ENCODE assay signal across 15 cellular contexts in genomic region chr1:39683591-39684312, GRCh38. TPM values are rescaled to one million over a fixed set of nuclear protein-coding genes. Genes with fewer than 3 reads are reported as not detected.
DNase-seq lines count a peak whose midpoint lies in the region; ATAC-seq and TF ChIP-seq lines count a peak whose summit lies in the region.
"Had no signal": no experiment of that assay in that cellular context is flagged by ENCODE, and none has a peak within 500 bp of the region (broad histone marks: within the 10 kb centered on the region; RNA-seq: fewer than 3 reads in every experiment).

No MANE protein-coding gene starts in this region.

- H3K4me1 Mint-ChIP-seq in stimulated activated naive CD8-positive, alpha-beta T cell treated with anti-CD3 and anti-CD28 coated beads, Interleukin-15, amount 100 ng/mL, for 72 hours: peaks cover 30% of the 10 kb centered on the region

- peak overlapping the region in 1 of 2 donors; percentile 7 for H3K27ac Mint-ChIP-seq in stimulated activated naive CD8-positive, alpha-beta T cell treated with anti-CD3 and anti-CD28 coated beads, Interleukin-15, amount 100 ng/mL, for 72 hours

- peaks cover 29% of the 10 kb centered on the region for H3K27me3 ChIP-seq in lower lobe of right lung (ENCODE audit: low read depth)
- H3K27me3 ChIP-seq: ascending aorta had no signal

- intact Hi-C loops in lower lobe of right lung (cut with DNase I): no loop called here

- no peaks in the 10 kb centered on the region for H3K4me1 ChIP-seq in lower lobe of right lung
- H3K4me1 ChIP-seq: ascending aorta had no signal

- peak; percentile 70 for ATAC-seq in stimulated activated naive CD8-positive, alpha-beta T cell treated with anti-CD3 and anti-CD28 coated beads, Interleukin-15, amount 100 ng/mL, for 72 hours
- no peak for ATAC-seq in stimulated activated naive CD8-positive, alpha-beta T cell treated with anti-CD3 and anti-CD28 coated beads, Interleukin-15, Interleukin-2, amounts not matched to agents 100 U/mL and 50 U/mL, for 24 hours
- peak; percentile 18 to 39 for ATAC-seq in lower lobe of right lung
- no peak for ATAC-seq in GM18870 (IDR thresholded peaks at IDR 0.05; ENCODE audit: unreplicated experiment)
- ATAC-seq: HCT116 had no signal

- no peaks in the 10 kb centered on the region for H3K36me3 ChIP-seq in lower lobe of right lung
- H3K36me3 ChIP-seq: ascending aorta, Peyer's patch had no signal

- peaks cover 34% of the 10 kb centered on the region for H3K27me3 Mint-ChIP-seq in stimulated activated naive CD8-positive, alpha-beta T cell treated with anti-CD3 and anti-CD28 coated beads, Interleukin-15, amount 100 ng/mL, for 72 hours

- no peaks in the 10 kb centered on the region for H3K9me3 Mint-ChIP-seq in stimulated activated naive CD8-positive, alpha-beta T cell treated with anti-CD3 and anti-CD28 coated beads, Interleukin-15, amount 100 ng/mL, for 72 hours

- peak overlapping the region in 1 of 2 donors; percentile 54 for H3K4me3 Mint-ChIP-seq in stimulated activated naive CD8-positive, alpha-beta T cell treated with anti-CD3 and anti-CD28 coated beads, Interleukin-15, amount 100 ng/mL, for 72 hours

- DNase-seq in stimulated activated naive CD8-positive, alpha-beta T cell treated with anti-CD3 and anti-CD28 coated beads, Interleukin-15, amount 100 ng/mL, for 72 hours: no peak
- DNase-seq in stimulated activated naive CD8-positive, alpha-beta T cell treated with anti-CD3 and anti-CD28 coated beads, Interleukin-15, Interleukin-2, amounts not matched to agents 100 U/mL and 50 U/mL, for 24 hours: no peak
- DNase-seq in activated naive CD4-positive, alpha-beta T cell treated with anti-CD3 and anti-CD28 coated beads, Interleukin-2, amount 50 U/mL, for 16 hours: peak; percentile 51
- DNase-seq in lower lobe of right lung (no peak), NCI-H2107 treated with DMSO at 0.1 percent for 48 hours (lab: John Stamatoyannopoulos, UW; ENCODE audit: unreplicated experiment) (no peak), SIG-M5 treated with dmso at 0.1 percent for 504 hours (lab: John Stamatoyannopoulos, UW; ENCODE audit: unreplicated experiment) (no peak), amygdala (lab: John Stamatoyannopoulos, UW) (no peak)
- DNase-seq: GF-D8, Kasumi-1, NCI-H345, Peyer's patch had no signal

- no peak for TF ChIP-seq CTCF in lower lobe of right lung (IDR thresholded peaks at IDR 0.05)

- no peak overlapping the region for H3K27ac ChIP-seq in lower lobe of right lung
- H3K27ac ChIP-seq: ascending aorta, Peyer's patch, VCaP had no signal

- H3K4me3 ChIP-seq in lower lobe of right lung: peak overlapping the region; percentile 21
- H3K4me3 ChIP-seq: ascending aorta had no signal

- H3K9me3 ChIP-seq in lower lobe of right lung: no peaks in the 10 kb centered on the region
- H3K9me3 ChIP-seq: ascending aorta, Peyer's patch had no signal

RNA-seq across cellular contexts. Expression of gene HPCAL4, which starts 7.5 kb away (rescaled TPM):
- total RNA-seq in lower lobe of right lung: 0.41 TPM
- total RNA-seq: ascending aorta had no signal

RNA-seq across cellular contexts. Expression of gene NT5C1A, which starts 11.8 kb away (rescaled TPM):
- not detected for total RNA-seq in lower lobe of right lung
- total RNA-seq: ascending aorta, Peyer's patch had no signal

RNA-seq across cellular contexts. Expression of gene HEYL, which starts 44.3 kb away (rescaled TPM):
- 10.4 TPM for total RNA-seq in lower lobe of right lung

RNA-seq across cellular contexts. Expression of gene PPIE, which starts 54.9 kb away (rescaled TPM):
- 34.6 TPM for total RNA-seq in lower lobe of right lung

Comparison
In these comparisons a context has a peak if more than half of its experiments do, and no peak if none do; other contexts are left out.
1. ATAC-seq: peak in stimulated activated naive CD8-positive, alpha-beta T cell treated with anti-CD3 and anti-CD28 coated beads, Interleukin-15, amount 100 ng/mL, for 72 hours (single experiment) and lower lobe of right lung (2 of 2); none in stimulated activated naive CD8-positive, alpha-beta T cell treated with anti-CD3 and anti-CD28 coated beads, Interleukin-15, Interleukin-2, amounts not matched to agents 100 U/mL and 50 U/mL, for 24 hours (single experiment) and GM18870 (single experiment).